Comparison of ENCODE assay signal across 10 cellular contexts in genomic region chr1:115648717-115649691, GRCh38. TPM values are rescaled to one million over a fixed set of nuclear protein-coding genes. Genes with fewer than 3 reads are reported as not detected.
DNase-seq lines count a peak whose midpoint lies in the region; ATAC-seq, FAIRE-seq and TF ChIP-seq lines count a peak whose summit lies in the region.
"Had no signal": no experiment of that assay in that cellular context is flagged by ENCODE, and none has a peak within 500 bp of the region (broad histone marks: within the 10 kb centered on the region; RNA-seq: fewer than 3 reads in every experiment).

No MANE protein-coding gene starts in this region.

- H3K9me3 ChIP-seq in NT2/D1 (ENCODE audit: insufficient read depth, low read length), result no peaks in the 10 kb centered on the region
- no peaks in the 10 kb centered on the region for H3K9me3 ChIP-seq in naive thymus-derived CD4-positive, alpha-beta T cell (ENCODE audit: control insufficient read depth in 2 of 3, low read length in 3 of 3)
- no peaks in the 10 kb centered on the region for H3K9me3 ChIP-seq in kidney (ENCODE audit: control insufficient read depth in 1 of 2, low read length in 2 of 2)

- H3K27me3 Mint-ChIP-seq in activated CD4-positive, alpha-beta T cell treated with anti-CD3 and anti-CD28 coated beads, Interleukin-2, amount 10 ng/mL, durations not matched to agents 7 days and 5 days, result no peaks in the 10 kb centered on the region
- H3K27me3 Mint-ChIP-seq in naive thymus-derived CD4-positive, alpha-beta T cell, result peaks cover 0 to 17% (median 3%) of the 10 kb centered on the region in 5 donors
- H3K27me3 Mint-ChIP-seq: CD4-positive, alpha-beta memory T cell had no signal

- ATAC-seq in HG02678 (IDR thresholded peaks at IDR 0.05; ENCODE audit: unreplicated experiment), result peak; percentile 91
- ATAC-seq in naive thymus-derived CD4-positive, alpha-beta T cell, result peak; percentile 31

- peaks cover 15% of the 10 kb centered on the region for H3K36me3 Mint-ChIP-seq in activated CD4-positive, alpha-beta T cell treated with anti-CD3 and anti-CD28 coated beads, Interleukin-2, amount 10 ng/mL, durations not matched to agents 7 days and 5 days (ENCODE audit: low read depth)
- H3K36me3 Mint-ChIP-seq in naive thymus-derived CD4-positive, alpha-beta T cell, result peaks cover 0 to 8% (median 0%) of the 10 kb centered on the region in 5 donors
- H3K36me3 Mint-ChIP-seq: CD4-positive, alpha-beta memory T cell had no signal

- H3K9me3 Mint-ChIP-seq in activated CD4-positive, alpha-beta T cell treated with anti-CD3 and anti-CD28 coated beads, Interleukin-2, amount 10 ng/mL, durations not matched to agents 7 days and 5 days, result no peaks in the 10 kb centered on the region
- no peaks in the 10 kb centered on the region for H3K9me3 Mint-ChIP-seq in naive thymus-derived CD4-positive, alpha-beta T cell
- H3K9me3 Mint-ChIP-seq: activated B cell treated with CpG ODN at 0.5 μM for 24 hours; CD4-positive, alpha-beta memory T cell had no signal

- H3K4me3 ChIP-seq in NT2/D1 (ENCODE audit: insufficient read length, low read depth) (no peak overlapping the region), kidney (ENCODE audit: low read length in 2 of 2) (no peak overlapping the region)
- no peak overlapping the region for H3K4me3 ChIP-seq in naive thymus-derived CD4-positive, alpha-beta T cell (ENCODE audit: low read length)

- CTCF ChIA-PET in activated CD4-positive, alpha-beta T cell treated with anti-CD3 and anti-CD28 coated beads, Interleukin-2, amount 10 ng/mL, durations not matched to agents 7 days and 5 days (lab: Charles Lee), result no interaction called here
- CTCF ChIA-PET in naive thymus-derived CD4-positive, alpha-beta T cell (lab: Charles Lee), result no interaction called here

- H3K9ac ChIP-seq in NT2/D1 (ENCODE audit: insufficient read length, low read depth) (peak overlapping the region; percentile 65), kidney (ENCODE audit: low read length in 2 of 2) (no peak overlapping the region)

- peaks cover 38% of the 10 kb centered on the region for H3K36me3 ChIP-seq in NT2/D1 (ENCODE audit: insufficient read depth, insufficient read length, low read length)
- no peaks in the 10 kb centered on the region for H3K36me3 ChIP-seq in naive thymus-derived CD4-positive, alpha-beta T cell (ENCODE audit: control insufficient read depth in 2 of 3, insufficient read depth in 3 of 3, low read length in 3 of 3)
- H3K36me3 ChIP-seq in kidney (ENCODE audit: control insufficient read depth in 1 of 2, insufficient read depth in 2 of 2, low read length in 2 of 2), result peaks cover 0 to 6% of the 10 kb centered on the region in 2 donors

- no peak overlapping the region for H3K27ac Mint-ChIP-seq in activated CD4-positive, alpha-beta T cell treated with anti-CD3 and anti-CD28 coated beads, Interleukin-2, amount 10 ng/mL, durations not matched to agents 7 days and 5 days
- peak overlapping the region in 1 of 9 donors; percentile 48 for H3K27ac Mint-ChIP-seq in naive thymus-derived CD4-positive, alpha-beta T cell
- H3K27ac Mint-ChIP-seq: activated B cell treated with CpG ODN at 0.5 μM for 24 hours; CD4-positive, alpha-beta memory T cell had no signal

- H3K27ac ChIP-seq in naive thymus-derived CD4-positive, alpha-beta T cell (ENCODE audit: low read depth, low read length), result no peak overlapping the region
- no peak overlapping the region for H3K27ac ChIP-seq in kidney (ENCODE audit: low read depth in 2 of 2, low read length in 2 of 2)

- no peak for TF ChIP-seq CTCF in kidney (IDR thresholded peaks at IDR 0.05; ENCODE audit: borderline replicate concordance, extremely low read depth, insufficient read depth)

- peaks cover 7% of the 10 kb centered on the region for H3K4me1 Mint-ChIP-seq in activated CD4-positive, alpha-beta T cell treated with anti-CD3 and anti-CD28 coated beads, Interleukin-2, amount 10 ng/mL, durations not matched to agents 7 days and 5 days
- H3K4me1 Mint-ChIP-seq in naive thymus-derived CD4-positive, alpha-beta T cell, result peaks cover 0 to 5% (median 0%) of the 10 kb centered on the region in 7 donors
- H3K4me1 Mint-ChIP-seq: activated B cell treated with CpG ODN at 0.5 μM for 24 hours had no signal

- no peaks in the 10 kb centered on the region for H3K27me3 ChIP-seq in NT2/D1 (ENCODE audit: insufficient read depth, insufficient read length)
- H3K27me3 ChIP-seq in naive thymus-derived CD4-positive, alpha-beta T cell (ENCODE audit: control insufficient read depth in 2 of 2, insufficient read depth in 2 of 2, low read length in 2 of 2), result no peaks in the 10 kb centered on the region

- no peak overlapping the region for H3K4me3 Mint-ChIP-seq in activated CD4-positive, alpha-beta T cell treated with anti-CD3 and anti-CD28 coated beads, Interleukin-2, amount 10 ng/mL, durations not matched to agents 7 days and 5 days
- peak overlapping the region in 1 of 10 donors; percentile 10 for H3K4me3 Mint-ChIP-seq in naive thymus-derived CD4-positive, alpha-beta T cell
- H3K4me3 Mint-ChIP-seq: activated B cell treated with CpG ODN at 0.5 μM for 24 hours; CD4-positive, alpha-beta memory T cell had no signal

- intact Hi-C loops in naive thymus-derived CD4-positive, alpha-beta T cell (cut with micrococcal nuclease), result loop anchor here in 1 of 2 donors (10.0 kb wide), 1 partner anchor 856 kb away; no protein-coding TSS in a partner anchor
- intact Hi-C loops in kidney (cut with DNase I), result no loop called here

- FAIRE-seq in kidney (lab: Jason Lieb, UNC), result no peak

- POLR2A ChIA-PET in activated CD4-positive, alpha-beta T cell treated with anti-CD3 and anti-CD28 coated beads, Interleukin-2, amount 10 ng/mL, durations not matched to agents 7 days and 5 days (lab: Charles Lee), result no interaction called here
- POLR2A ChIA-PET in naive thymus-derived CD4-positive, alpha-beta T cell (lab: Charles Lee), result no interaction called here

- H3K4me1 ChIP-seq in NT2/D1 (ENCODE audit: insufficient read depth, insufficient read length) (peaks cover 27% of the 10 kb centered on the region), kidney (ENCODE audit: control insufficient read depth in 1 of 2, insufficient read depth in 1 of 2, low read depth in 1 of 2, low read length in 2 of 2) (peaks cover 5 to 14% of the 10 kb centered on the region in 2 donors)
- H3K4me1 ChIP-seq in naive thymus-derived CD4-positive, alpha-beta T cell (ENCODE audit: control insufficient read depth in 2 of 2, insufficient read depth in 2 of 2, low read length in 2 of 2), result peaks cover 0 to 6% of the 10 kb centered on the region in 2 donors

- DNase-seq in activated CD4-positive, alpha-beta T cell treated with anti-CD3 and anti-CD28 coated beads, Interleukin-2, amount 10 ng/mL, durations not matched to agents 7 days and 5 days, result peak; percentile 47
- no peak for DNase-seq in activated CD4-positive, alpha-beta T cell treated with anti-CD3 and anti-CD28 coated beads for 4 hours
- DNase-seq in NT2/D1 (ENCODE audit: low read depth, low spot score) (no peak), kidney (no peak), NCI-H128 (lab: John Stamatoyannopoulos, UW; ENCODE audit: unreplicated experiment) (no peak), GDM1 (lab: John Stamatoyannopoulos, UW) (no peak)
- DNase-seq in naive thymus-derived CD4-positive, alpha-beta T cell, result peak in 2 of 9 donors; percentile 8 to 37
- DNase-seq: activated B cell treated with CpG ODN at 0.5 μM for 24 hours had no signal

RNA-seq across cellular contexts. Expression of gene VANGL1, which starts 7.2 kb away (rescaled TPM):
- 10 to 100 TPM; 16.4 to 19.3 TPM for total RNA-seq in activated CD4-positive, alpha-beta T cell treated with anti-CD3 and anti-CD28 coated beads, Interleukin-2, amount 10 ng/mL, durations not matched to agents 7 days and 5 days
- 10 to 100 TPM in 1 of 5 experiments, 1 to 10 TPM in 2, under 1 TPM in 2; 0.54 to 13.3 (median 1.0) TPM for total RNA-seq in naive thymus-derived CD4-positive, alpha-beta T cell
- 1 to 10 TPM; 1.5 to 2.1 TPM for polyA plus RNA-seq in naive thymus-derived CD4-positive, alpha-beta T cell
- 12.3 TPM for total RNA-seq in kidney
- 2.7 TPM for polyA plus RNA-seq in kidney (ENCODE audit: insufficient read depth, low read depth, low replicate concordance)
